In the genomic region with DNA sequence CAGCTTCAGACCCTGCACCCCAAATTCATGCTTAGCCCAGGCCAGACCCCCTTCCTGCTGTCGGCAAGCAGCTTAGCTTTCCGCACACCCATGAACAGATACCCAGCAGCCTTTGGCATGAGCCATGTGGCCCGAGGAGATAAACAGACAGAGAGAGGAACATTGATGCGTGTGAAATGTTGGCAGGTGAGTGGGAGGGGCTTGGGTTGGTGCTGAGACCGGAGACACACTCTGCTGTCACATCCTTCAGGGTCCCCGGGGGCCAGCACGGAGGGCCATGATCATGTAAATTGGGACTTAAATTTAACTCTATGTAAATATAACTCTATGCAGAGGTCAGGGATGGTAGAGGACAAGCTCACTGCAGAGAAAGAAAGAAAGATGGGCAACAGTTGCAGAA, we compare ENCODE assay signal across 14 cellular contexts. TPM values are rescaled to one million over a fixed set of nuclear protein-coding genes. Genes with fewer than 3 reads are reported as not detected.
A peak's percentile ranks its signal among the peaks of the same experiment; 100 is the strongest.
DNase-seq lines count a peak whose midpoint lies in the region; ATAC-seq, FAIRE-seq and TF ChIP-seq lines count a peak whose summit lies in the region.
"Had no signal": no experiment of that assay in that cellular context is flagged by ENCODE, and none has a peak within 500 bp of the region (broad histone marks: within the 10 kb centered on the region; RNA-seq: fewer than 3 reads in every experiment).

No MANE protein-coding gene starts in this region.

- no peak for TF ChIP-seq CTCF in activated B cell treated with CpG ODN at 0.5 μM for 24 hours (IDR thresholded peaks at IDR 0.05)
- no peak for TF ChIP-seq CTCF in hepatocyte (IDR thresholded peaks at IDR 0.05; ENCODE audit: poor library complexity)

- peak; percentile 99 for FAIRE-seq in GM12891 (lab: Jason Lieb, UNC)

- POLR2A ChIA-PET in activated B cell treated with CpG ODN at 0.5 μM for 24 hours (lab: Charles Lee): interaction anchor here (0.5 to 17.7 kb wide), 21 partner anchors 9 to 318 kb away, joined by 3 to 645 read pairs (median 5); a partner anchor contains a TSS

- no peaks in the 10 kb centered on the region for H3K79me2 ChIP-seq in hepatocyte

- 73% methylated on average over 7 of the region's 7 CpGs for WGBS in hepatocyte (ENCODE audit: low lambda C conversion rate, missing lambda C conversion rate)

- H3K36me3 ChIP-seq in hepatocyte (replicated peaks; ENCODE audit: insufficient read depth, low read depth): no peaks in the 10 kb centered on the region
- H3K36me3 ChIP-seq: adrenal gland had no signal

- CTCF ChIA-PET in activated B cell treated with CpG ODN at 0.5 μM for 24 hours (lab: Charles Lee): interaction anchor here (0.9 to 4.5 kb wide), 6 partner anchors 11 to 132 kb away, joined by 3 to 37 read pairs (median 5); a partner anchor contains a TSS

- H3K36me3 Mint-ChIP-seq in activated B cell treated with CpG ODN at 0.5 μM for 24 hours (ENCODE audit: low read depth): peaks cover 61% of the 10 kb centered on the region
- H3K36me3 Mint-ChIP-seq: CD4-positive, alpha-beta memory T cell had no signal

- intact Hi-C loops in activated B cell treated with CpG ODN at 0.5 μM for 24 hours (cut with micrococcal nuclease): loop anchor here (1.0 to 10.0 kb wide), 5 partner anchors 10 to 574 kb away; a partner anchor contains a TSS

- no peaks in the 10 kb centered on the region for H3K27me3 ChIP-seq in hepatocyte
- H3K27me3 ChIP-seq: adrenal gland had no signal

- ATAC-seq in GM19372 (IDR thresholded peaks at IDR 0.05; ENCODE audit: low read depth, unreplicated experiment) (peak; percentile 69), HG03060 (IDR thresholded peaks at IDR 0.05; ENCODE audit: low read depth, unreplicated experiment) (peak; percentile 47), activated B cell treated with CpG ODN at 0.5 μM for 24 hours (ENCODE audit: low read depth) (peak; percentile 81)

- no peak overlapping the region for H3K27ac ChIP-seq in hepatocyte
- H3K27ac ChIP-seq: adrenal gland had no signal

- peak overlapping the region; percentile 90 for H3K4me3 Mint-ChIP-seq in activated B cell treated with CpG ODN at 0.5 μM for 24 hours
- H3K4me3 Mint-ChIP-seq: CD4-positive, alpha-beta memory T cell had no signal

- no peak for DNase-seq in GM12891 (ENCODE audit: insufficient read length, low spot score)
- peak; percentile 76 for DNase-seq in activated B cell treated with CpG ODN at 0.5 μM for 24 hours
- no peak for DNase-seq in hypothalamus (lab: John Stamatoyannopoulos, UW)
- no peak for DNase-seq in NK-92 (lab: John Stamatoyannopoulos, UW; ENCODE audit: unreplicated experiment)
- DNase-seq in T-helper 1 cell: no peak
- DNase-seq in hepatocyte (ENCODE audit: low spot score): no peak
- DNase-seq: activated CD4-positive, CD25-positive, alpha-beta regulatory T cell treated with anti-CD3 and anti-CD28 coated beads, Interleukin-2, amount 50 U/mL, for 72 hours; adrenal gland; NCI-H1092; posterior cingulate gyrus had no signal

- no peaks in the 10 kb centered on the region for H3K4me1 ChIP-seq in hepatocyte (ENCODE audit: insufficient read depth)
- H3K4me1 ChIP-seq: adrenal gland had no signal

- H3K27ac Mint-ChIP-seq in activated B cell treated with CpG ODN at 0.5 μM for 24 hours: peak overlapping the region; percentile 94

- H3K9me3 ChIP-seq in hepatocyte (ENCODE audit: low read depth): no peaks in the 10 kb centered on the region
- H3K9me3 ChIP-seq: adrenal gland had no signal

- no peaks in the 10 kb centered on the region for H3K27me3 Mint-ChIP-seq in activated B cell treated with CpG ODN at 0.5 μM for 24 hours

- no peak overlapping the region for H3K4me3 ChIP-seq in hepatocyte
- H3K4me3 ChIP-seq: adrenal gland had no signal

- H2AFZ ChIP-seq in hepatocyte: no peak overlapping the region

- H3K9me2 ChIP-seq in hepatocyte (replicated peaks; ENCODE audit: insufficient read depth): no peaks in the 10 kb centered on the region

- no peak overlapping the region for H3K4me2 ChIP-seq in hepatocyte

- H3K9me3 Mint-ChIP-seq in activated B cell treated with CpG ODN at 0.5 μM for 24 hours: no peaks in the 10 kb centered on the region
- H3K9me3 Mint-ChIP-seq: CD4-positive, alpha-beta memory T cell had no signal

- TF ChIP-seq POLR2A in GM12891 (IDR thresholded peaks at IDR 0.05; ENCODE audit: low read depth, low read length): 0 out of 2 replicates have a peak, but pooled peaks have one; percentile 33

- H3K4me1 Mint-ChIP-seq in activated B cell treated with CpG ODN at 0.5 μM for 24 hours: peaks cover 85% of the 10 kb centered on the region

- no peaks in the 10 kb centered on the region for H4K20me1 ChIP-seq in hepatocyte (ENCODE audit: insufficient read depth, poor library complexity, severe bottlenecking)

TF ChIP-seq in GM12891, 5 proteins besides CTCF, POLR2A, EP300 and RAD21:
- TF ChIP-seq TAF1 (IDR thresholded peaks at IDR 0.05; ENCODE audit: low read depth, low read length): 0 out of 2 replicates have a peak, but pooled peaks have one; percentile 15
- peak; percentile 44; the same call in 1 of the 2 replicates for TF ChIP-seq POLR2AphosphoS5 (IDR thresholded peaks at IDR 0.05; ENCODE audit: low read depth, low read length)
- no peak for TF ChIP-seq SPI1 (IDR thresholded peaks at IDR 0.05; ENCODE audit: low read depth, low read length)
- peak; percentile 66 for TF ChIP-seq PAX5 (IDR thresholded peaks at IDR 0.05; ENCODE audit: insufficient read depth, low read length, severe bottlenecking)
- TF ChIP-seq POU2F2 (IDR thresholded peaks at IDR 0.05; ENCODE audit: low read depth, low read length): peak; percentile 73
TF ChIP-seq in GM12891: peak in this region for 4.

RNA-seq across cellular contexts. Expression of a gene that starts 1.5 kb away (rescaled TPM):
- polyA plus RNA-seq in GM12891 (2012; ENCODE audit: low read depth, missing spikeins): 165 TPM
- total RNA-seq in activated B cell treated with CpG ODN at 0.5 μM for 24 hours: 920 and 1,096 TPM in 2 replicates
- total RNA-seq in hepatocyte: 1.6 and 3.5 TPM in 2 replicates
- polyA plus RNA-seq in hepatocyte: 1.9 TPM in 1 of 2 replicates, not detected in the other

RNA-seq across cellular contexts. Expression of a gene that starts 17.2 kb away (rescaled TPM):
- polyA plus RNA-seq in GM12891 (2012; ENCODE audit: low read depth, missing spikeins): 2.2 TPM
- 5.1 and 6.0 TPM in 2 replicates for total RNA-seq in activated B cell treated with CpG ODN at 0.5 μM for 24 hours
- not detected in 2 replicates for total RNA-seq in hepatocyte
- polyA plus RNA-seq in hepatocyte: not detected in 2 replicates
- total RNA-seq: adrenal gland; CD4-positive, alpha-beta memory T cell; H4 had no signal
- polyA plus RNA-seq: CD4-positive, alpha-beta memory T cell had no signal

RNA-seq across cellular contexts. Expression of a gene that starts 27.8 kb away (rescaled TPM):
- polyA plus RNA-seq in GM12891 (2012; ENCODE audit: low read depth, missing spikeins): 0.18 TPM
- total RNA-seq in activated B cell treated with CpG ODN at 0.5 μM for 24 hours (0.16 TPM in 1 of 2 replicates, not detected in the other), hepatocyte (0.80 and 1.6 TPM in 2 replicates)
- 2.4 TPM in 1 of 2 replicates, not detected in the other for polyA plus RNA-seq in hepatocyte
- total RNA-seq: CD4-positive, alpha-beta memory T cell had no signal
- polyA plus RNA-seq: CD4-positive, alpha-beta memory T cell had no signal

RNA-seq across cellular contexts. Expression of a gene that starts 38.5 kb away (rescaled TPM):
- polyA plus RNA-seq in GM12891 (2012; ENCODE audit: low read depth, missing spikeins): 0.21 TPM
- total RNA-seq in activated B cell treated with CpG ODN at 0.5 μM for 24 hours (0.22 and 0.31 TPM in 2 replicates), hepatocyte (2.8 TPM in 1 of 2 replicates, not detected in the other)
- 0.47 and 0.81 TPM in 2 replicates for polyA plus RNA-seq in hepatocyte
- total RNA-seq: CD4-positive, alpha-beta memory T cell; H4 had no signal
- polyA plus RNA-seq: CD4-positive, alpha-beta memory T cell had no signal

RNA-seq across cellular contexts. Expression of a gene that starts 40.4 kb away (rescaled TPM):
- polyA plus RNA-seq in GM12891 (2012; ENCODE audit: low read depth, missing spikeins): 0.13 TPM
- not detected in 2 replicates for total RNA-seq in activated B cell treated with CpG ODN at 0.5 μM for 24 hours
- total RNA-seq in hepatocyte: not detected in 2 replicates
- 0.17 TPM in 1 of 2 replicates, not detected in the other for polyA plus RNA-seq in hepatocyte
- total RNA-seq: adrenal gland; CD4-positive, alpha-beta memory T cell had no signal
- polyA plus RNA-seq: adrenal gland; CD4-positive, alpha-beta memory T cell had no signal

Comparison
In these comparisons a context has a peak if more than half of its experiments do, and no peak if none do; other contexts are left out.
1. RNA of a gene that starts 1.5 kb away (total RNA-seq): 920 to 1,096 TPM in activated B cell treated with CpG ODN at 0.5 μM for 24 hours; 1.6 to 3.5 TPM in hepatocyte; every median in the first group is over 100 times any median in the second.
2. Peak in every context shown above with its lines, with median percentiles within 50 percentile points of each other: ATAC-seq.